ENCODE assay signal across 14 cellular contexts in the genomic region with DNA sequence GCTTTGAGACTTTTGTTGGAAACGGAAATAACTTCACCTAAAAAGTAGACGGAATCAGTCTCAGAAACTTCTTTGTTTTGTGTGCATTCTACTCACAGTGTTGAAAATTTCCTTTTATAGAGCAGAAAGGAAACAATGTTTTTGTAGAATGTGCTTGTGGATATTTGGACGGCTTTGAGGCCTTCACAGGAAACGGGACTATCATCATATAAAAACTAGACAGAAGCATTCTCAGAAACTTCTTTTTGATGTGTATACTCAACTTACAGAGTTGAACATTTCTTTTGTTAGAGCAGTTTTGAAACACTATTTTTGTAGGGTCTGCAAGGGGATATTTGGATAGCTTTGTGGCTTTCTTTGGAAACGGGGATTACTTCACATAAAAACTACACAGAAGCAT.
DNase-seq lines count a peak whose midpoint lies in the region; ATAC-seq and TF ChIP-seq lines count a peak whose summit lies in the region.
"Had no signal": no experiment of that assay in that cellular context is flagged by ENCODE, and none has a peak within 500 bp of the region (broad histone marks: within the 10 kb centered on the region; RNA-seq: fewer than 3 reads in every experiment).

No MANE protein-coding gene starts in this region.

- no peaks in the 10 kb centered on the region for H3K9me3 ChIP-seq in CD8-positive, alpha-beta T cell (ENCODE audit: low read length)
- H3K9me3 ChIP-seq in naive thymus-derived CD4-positive, alpha-beta T cell (ENCODE audit: control insufficient read depth in 2 of 3, low read length in 3 of 3) = no peaks in the 10 kb centered on the region
- H3K9me3 ChIP-seq: A549, BLaER1, HAP-1 had no signal

- intact Hi-C loops in CD8-positive, alpha-beta T cell (cut with DNase I, micrococcal nuclease) = no loop called here
- intact Hi-C loops in activated CD8-positive, alpha-beta T cell treated with anti-CD3 and anti-CD28 coated beads for 36 hours (cut with micrococcal nuclease) = no loop called here
- intact Hi-C loops in naive thymus-derived CD4-positive, alpha-beta T cell (cut with micrococcal nuclease) = loop anchor here in 1 of 2 donors (10.0 kb wide), 1 partner anchor 49 kb away; no protein-coding TSS in a partner anchor

- H3K4me1 ChIP-seq in CD8-positive, alpha-beta T cell (ENCODE audit: insufficient read depth, low read length) = no peaks in the 10 kb centered on the region
- peaks cover 0 to 28% of the 10 kb centered on the region in 2 donors for H3K4me1 ChIP-seq in naive thymus-derived CD4-positive, alpha-beta T cell (ENCODE audit: control insufficient read depth in 2 of 2, insufficient read depth in 2 of 2, low read length in 2 of 2)
- H3K4me1 ChIP-seq: A549, BLaER1, HAP-1 had no signal

- POLR2A ChIA-PET in CD8-positive, alpha-beta T cell (lab: Charles Lee) = no interaction called here
- POLR2A ChIA-PET in activated CD8-positive, alpha-beta T cell treated with anti-CD3 and anti-CD28 coated beads for 36 hours (lab: Charles Lee) = no interaction called here
- POLR2A ChIA-PET in naive thymus-derived CD4-positive, alpha-beta T cell (lab: Charles Lee) = no interaction called here

- no peak for DNase-seq in activated naive CD4-positive, alpha-beta T cell treated with anti-CD3 and anti-CD28 coated beads, Interleukin-2, amount 10 ng/mL, durations not matched to agents 7 days and 5 days
- DNase-seq in activated naive CD4-positive, alpha-beta T cell treated with anti-CD3 and anti-CD28 coated beads, Interleukin-2, amount 50 U/mL, for 16 hours = no peak
- no peak for DNase-seq in CD8-positive, alpha-beta T cell
- no peak for DNase-seq in activated CD8-positive, alpha-beta T cell treated with anti-CD3 and anti-CD28 coated beads for 36 hours
- peak in 3 of 9 donors; percentile 7 to 36 (median 17) for DNase-seq in naive thymus-derived CD4-positive, alpha-beta T cell
- no peak for DNase-seq in SIG-M5 treated with dmso at 0.1 percent for 504 hours (lab: John Stamatoyannopoulos, UW; ENCODE audit: unreplicated experiment)
- DNase-seq in Ammon's horn (ENCODE audit: low spot score) = no peak
- DNase-seq: DMS153, DMS79 treated with DMSO at 0.1 percent for 48 hours, GDM1 had no signal

- H3K4me3 Mint-ChIP-seq in activated naive CD4-positive, alpha-beta T cell treated with anti-CD3 and anti-CD28 coated beads, Interleukin-2, amount 10 ng/mL, durations not matched to agents 7 days and 5 days = no peak overlapping the region
- peak overlapping the region; percentile 6 for H3K4me3 Mint-ChIP-seq in CD8-positive, alpha-beta T cell
- no peak overlapping the region for H3K4me3 Mint-ChIP-seq in activated CD8-positive, alpha-beta T cell treated with anti-CD3 and anti-CD28 coated beads for 36 hours
- peak overlapping the region in 9 of 10 donors; percentile 37 to 70 (median 67) for H3K4me3 Mint-ChIP-seq in naive thymus-derived CD4-positive, alpha-beta T cell

- peaks cover 60% of the 10 kb centered on the region for H3K9me3 Mint-ChIP-seq in activated naive CD4-positive, alpha-beta T cell treated with anti-CD3 and anti-CD28 coated beads, Interleukin-2, amount 10 ng/mL, durations not matched to agents 7 days and 5 days
- H3K9me3 Mint-ChIP-seq in CD8-positive, alpha-beta T cell = no peaks in the 10 kb centered on the region
- peaks cover 23% of the 10 kb centered on the region for H3K9me3 Mint-ChIP-seq in activated CD8-positive, alpha-beta T cell treated with anti-CD3 and anti-CD28 coated beads for 36 hours
- H3K9me3 Mint-ChIP-seq in naive thymus-derived CD4-positive, alpha-beta T cell = peaks cover 3 to 51% (median 19%) of the 10 kb centered on the region in 11 donors

- peaks cover 45% of the 10 kb centered on the region for H3K4me1 Mint-ChIP-seq in activated naive CD4-positive, alpha-beta T cell treated with anti-CD3 and anti-CD28 coated beads, Interleukin-2, amount 10 ng/mL, durations not matched to agents 7 days and 5 days
- peaks cover 25% of the 10 kb centered on the region for H3K4me1 Mint-ChIP-seq in CD8-positive, alpha-beta T cell (ENCODE audit: low read depth)
- peaks cover 24% of the 10 kb centered on the region for H3K4me1 Mint-ChIP-seq in activated CD8-positive, alpha-beta T cell treated with anti-CD3 and anti-CD28 coated beads for 36 hours (ENCODE audit: low read depth)
- peaks cover 10 to 68% (median 49%) of the 10 kb centered on the region in 7 donors for H3K4me1 Mint-ChIP-seq in naive thymus-derived CD4-positive, alpha-beta T cell

- no peak overlapping the region for H3K4me3 ChIP-seq in CD8-positive, alpha-beta T cell (ENCODE audit: low read depth, low read length)
- H3K4me3 ChIP-seq in naive thymus-derived CD4-positive, alpha-beta T cell (ENCODE audit: low read length) = no peak overlapping the region
- H3K4me3 ChIP-seq: A549, BLaER1, HAP-1 had no signal

- H3K27ac Mint-ChIP-seq in activated naive CD4-positive, alpha-beta T cell treated with anti-CD3 and anti-CD28 coated beads, Interleukin-2, amount 10 ng/mL, durations not matched to agents 7 days and 5 days = peak overlapping the region; percentile 81
- peak overlapping the region; percentile 58 for H3K27ac Mint-ChIP-seq in CD8-positive, alpha-beta T cell
- H3K27ac Mint-ChIP-seq in activated CD8-positive, alpha-beta T cell treated with anti-CD3 and anti-CD28 coated beads for 36 hours = peak overlapping the region; percentile 16
- H3K27ac Mint-ChIP-seq in naive thymus-derived CD4-positive, alpha-beta T cell = peak overlapping the region; percentile 7 to 95 (median 76)

- no peak for ATAC-seq in CD8-positive, alpha-beta T cell
- ATAC-seq in activated CD8-positive, alpha-beta T cell treated with anti-CD3 and anti-CD28 coated beads for 36 hours = no peak
- ATAC-seq in naive thymus-derived CD4-positive, alpha-beta T cell = no peak
- ATAC-seq: A549 had no signal

- no peaks in the 10 kb centered on the region for H3K36me3 ChIP-seq in CD8-positive, alpha-beta T cell (ENCODE audit: insufficient read depth, low read length)
- H3K36me3 ChIP-seq in naive thymus-derived CD4-positive, alpha-beta T cell (ENCODE audit: control insufficient read depth in 2 of 3, insufficient read depth in 3 of 3, low read length in 3 of 3) = no peaks in the 10 kb centered on the region
- H3K36me3 ChIP-seq: BLaER1, HAP-1 had no signal

- H3K27ac ChIP-seq in CD8-positive, alpha-beta T cell (ENCODE audit: low read depth, low read length) = no peak overlapping the region
- no peak overlapping the region for H3K27ac ChIP-seq in naive thymus-derived CD4-positive, alpha-beta T cell (ENCODE audit: low read depth, low read length)
- H3K27ac ChIP-seq: A549, BLaER1, HL-60 had no signal

- no peak for TF ChIP-seq CTCF in CD8-positive, alpha-beta T cell (IDR thresholded peaks at IDR 0.05)
- no peak for TF ChIP-seq CTCF in activated CD8-positive, alpha-beta T cell treated with anti-CD3 and anti-CD28 coated beads for 36 hours (IDR thresholded peaks at IDR 0.05)

- no peaks in the 10 kb centered on the region for H3K27me3 Mint-ChIP-seq in activated naive CD4-positive, alpha-beta T cell treated with anti-CD3 and anti-CD28 coated beads, Interleukin-2, amount 10 ng/mL, durations not matched to agents 7 days and 5 days
- no peaks in the 10 kb centered on the region for H3K27me3 Mint-ChIP-seq in CD8-positive, alpha-beta T cell (ENCODE audit: low read depth)
- no peaks in the 10 kb centered on the region for H3K27me3 Mint-ChIP-seq in activated CD8-positive, alpha-beta T cell treated with anti-CD3 and anti-CD28 coated beads for 36 hours
- H3K27me3 Mint-ChIP-seq in naive thymus-derived CD4-positive, alpha-beta T cell = no peaks in the 10 kb centered on the region

- CTCF ChIA-PET in activated naive CD4-positive, alpha-beta T cell treated with anti-CD3 and anti-CD28 coated beads, Interleukin-2, amount 10 ng/mL, durations not matched to agents 7 days and 5 days (lab: Charles Lee) = no interaction called here
- CTCF ChIA-PET in CD8-positive, alpha-beta T cell (lab: Charles Lee) = no interaction called here
- CTCF ChIA-PET in activated CD8-positive, alpha-beta T cell treated with anti-CD3 and anti-CD28 coated beads for 36 hours (lab: Charles Lee) = no interaction called here
- CTCF ChIA-PET in naive thymus-derived CD4-positive, alpha-beta T cell (lab: Charles Lee) = no interaction called here

- no peaks in the 10 kb centered on the region for H3K27me3 ChIP-seq in CD8-positive, alpha-beta T cell (ENCODE audit: insufficient read depth, low read length)
- no peaks in the 10 kb centered on the region for H3K27me3 ChIP-seq in naive thymus-derived CD4-positive, alpha-beta T cell (ENCODE audit: control insufficient read depth in 2 of 2, insufficient read depth in 2 of 2, low read length in 2 of 2)
- H3K27me3 ChIP-seq: BLaER1 had no signal

- peaks cover 48% of the 10 kb centered on the region for H3K36me3 Mint-ChIP-seq in activated naive CD4-positive, alpha-beta T cell treated with anti-CD3 and anti-CD28 coated beads, Interleukin-2, amount 10 ng/mL, durations not matched to agents 7 days and 5 days
- no peaks in the 10 kb centered on the region for H3K36me3 Mint-ChIP-seq in CD8-positive, alpha-beta T cell
- H3K36me3 Mint-ChIP-seq in activated CD8-positive, alpha-beta T cell treated with anti-CD3 and anti-CD28 coated beads for 36 hours (ENCODE audit: low read depth) = peaks cover 36% of the 10 kb centered on the region
- peaks cover 4 to 70% (median 15%) of the 10 kb centered on the region in 5 donors for H3K36me3 Mint-ChIP-seq in naive thymus-derived CD4-positive, alpha-beta T cell

Comparison
In these comparisons a context has a peak if more than half of its experiments do, and no peak if none do; other contexts are left out.
1. H3K27ac Mint-ChIP-seq: peak in every context shown above with its lines; median percentile 81 in activated naive CD4-positive, alpha-beta T cell treated with anti-CD3 and anti-CD28 coated beads, Interleukin-2, amount 10 ng/mL, durations not matched to agents 7 days and 5 days; 76 in naive thymus-derived CD4-positive, alpha-beta T cell; 58 in CD8-positive, alpha-beta T cell; 16 in activated CD8-positive, alpha-beta T cell treated with anti-CD3 and anti-CD28 coated beads for 36 hours.
2. H3K4me3 Mint-ChIP-seq: peak in CD8-positive, alpha-beta T cell (single experiment) and naive thymus-derived CD4-positive, alpha-beta T cell (9 of 10); none in activated naive CD4-positive, alpha-beta T cell treated with anti-CD3 and anti-CD28 coated beads, Interleukin-2, amount 10 ng/mL, durations not matched to agents 7 days and 5 days (single experiment) and activated CD8-positive, alpha-beta T cell treated with anti-CD3 and anti-CD28 coated beads for 36 hours (single experiment).